ENCODE assay signal across 1 cellular context in the genomic region with DNA sequence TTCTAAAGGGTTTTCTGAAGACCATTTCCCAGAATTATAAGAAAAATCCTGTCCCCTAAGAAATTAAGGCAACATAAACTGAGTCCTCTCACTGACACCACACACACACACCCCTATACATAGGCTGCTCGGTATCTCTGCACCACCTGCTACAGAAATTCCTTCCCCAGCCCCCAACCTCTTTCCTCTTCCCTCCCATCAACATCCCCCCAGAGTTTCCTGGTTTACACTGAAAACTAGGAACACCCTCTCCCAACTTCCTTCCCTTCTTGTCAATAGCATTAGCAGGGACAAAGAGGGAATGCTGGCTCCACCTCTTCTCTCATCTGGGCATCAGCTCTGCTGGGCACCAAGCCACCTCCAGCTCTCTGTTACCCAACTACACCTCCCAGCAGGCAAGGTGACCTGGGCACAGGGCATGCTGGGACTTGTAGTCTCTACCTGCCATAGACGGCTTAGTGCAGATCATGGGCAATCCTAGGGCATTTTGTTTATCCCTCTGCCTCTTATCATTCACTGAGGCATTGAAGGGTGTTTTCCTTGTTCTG.
TF ChIP-seq lines count a peak whose summit lies in the region.

No MANE protein-coding gene starts in this region.

TF ChIP-seq in GM23338, 12 proteins besides CTCF, POLR2A, EP300 and RAD21:
- TF ChIP-seq CREB1 (CRISPR knock-in tag; IDR thresholded peaks at IDR 0.05; ENCODE audit: low read depth), result peak; percentile 43; the same call in 1 of the 2 replicates
- TF ChIP-seq, protein P1, sequence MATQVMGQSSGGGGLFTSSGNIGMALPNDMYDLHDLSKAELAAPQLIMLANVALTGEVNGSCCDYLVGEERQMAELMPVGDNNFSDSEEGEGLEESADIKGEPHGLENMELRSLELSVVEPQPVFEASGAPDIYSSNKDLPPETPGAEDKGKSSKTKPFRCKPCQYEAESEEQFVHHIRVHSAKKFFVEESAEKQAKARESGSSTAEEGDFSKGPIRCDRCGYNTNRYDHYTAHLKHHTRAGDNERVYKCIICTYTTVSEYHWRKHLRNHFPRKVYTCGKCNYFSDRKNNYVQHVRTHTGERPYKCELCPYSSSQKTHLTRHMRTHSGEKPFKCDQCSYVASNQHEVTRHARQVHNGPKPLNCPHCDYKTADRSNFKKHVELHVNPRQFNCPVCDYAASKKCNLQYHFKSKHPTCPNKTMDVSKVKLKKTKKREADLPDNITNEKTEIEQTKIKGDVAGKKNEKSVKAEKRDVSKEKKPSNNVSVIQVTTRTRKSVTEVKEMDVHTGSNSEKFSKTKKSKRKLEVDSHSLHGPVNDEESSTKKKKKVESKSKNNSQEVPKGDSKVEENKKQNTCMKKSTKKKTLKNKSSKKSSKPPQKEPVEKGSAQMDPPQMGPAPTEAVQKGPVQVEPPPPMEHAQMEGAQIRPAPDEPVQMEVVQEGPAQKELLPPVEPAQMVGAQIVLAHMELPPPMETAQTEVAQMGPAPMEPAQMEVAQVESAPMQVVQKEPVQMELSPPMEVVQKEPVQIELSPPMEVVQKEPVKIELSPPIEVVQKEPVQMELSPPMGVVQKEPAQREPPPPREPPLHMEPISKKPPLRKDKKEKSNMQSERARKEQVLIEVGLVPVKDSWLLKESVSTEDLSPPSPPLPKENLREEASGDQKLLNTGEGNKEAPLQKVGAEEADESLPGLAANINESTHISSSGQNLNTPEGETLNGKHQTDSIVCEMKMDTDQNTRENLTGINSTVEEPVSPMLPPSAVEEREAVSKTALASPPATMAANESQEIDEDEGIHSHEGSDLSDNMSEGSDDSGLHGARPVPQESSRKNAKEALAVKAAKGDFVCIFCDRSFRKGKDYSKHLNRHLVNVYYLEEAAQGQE (IDR thresholded peaks at IDR 0.05; ENCODE audit: unreplicated experiment), result no peak
- TF ChIP-seq, protein P2, sequence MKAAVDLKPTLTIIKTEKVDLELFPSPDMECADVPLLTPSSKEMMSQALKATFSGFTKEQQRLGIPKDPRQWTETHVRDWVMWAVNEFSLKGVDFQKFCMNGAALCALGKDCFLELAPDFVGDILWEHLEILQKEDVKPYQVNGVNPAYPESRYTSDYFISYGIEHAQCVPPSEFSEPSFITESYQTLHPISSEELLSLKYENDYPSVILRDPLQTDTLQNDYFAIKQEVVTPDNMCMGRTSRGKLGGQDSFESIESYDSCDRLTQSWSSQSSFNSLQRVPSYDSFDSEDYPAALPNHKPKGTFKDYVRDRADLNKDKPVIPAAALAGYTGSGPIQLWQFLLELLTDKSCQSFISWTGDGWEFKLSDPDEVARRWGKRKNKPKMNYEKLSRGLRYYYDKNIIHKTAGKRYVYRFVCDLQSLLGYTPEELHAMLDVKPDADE (IDR thresholded peaks at IDR 0.05), result peak; percentile 99
